ENCODE assay signal across 18 cellular contexts in genomic region chr5:6176294-6176693, GRCh38.
DNase-seq lines count a peak whose midpoint lies in the region; ATAC-seq and TF ChIP-seq lines count a peak whose summit lies in the region.
"Had no signal": no experiment of that assay in that cellular context is flagged by ENCODE, and none has a peak within 500 bp of the region (broad histone marks: within the 10 kb centered on the region; RNA-seq: fewer than 3 reads in every experiment).

No MANE protein-coding gene starts in this region.

- TF ChIP-seq CTCF in vagina (IDR thresholded peaks at IDR 0.05): no peak
- no peak for TF ChIP-seq CTCF in WTC11 (IDR thresholded peaks at IDR 0.05)

- no peaks in the 10 kb centered on the region for H3K36me3 Mint-ChIP-seq in WTC11
- no peaks in the 10 kb centered on the region for H3K36me3 Mint-ChIP-seq in effector memory CD8-positive, alpha-beta T cell (ENCODE audit: insufficient read depth)
- H3K36me3 Mint-ChIP-seq: CD8-positive, alpha-beta memory T cell had no signal

- POLR2A ChIA-PET in WTC11 (lab: Charles Lee): no interaction called here

- H3K27me3 ChIP-seq in vagina: no peaks in the 10 kb centered on the region
- H3K27me3 ChIP-seq: BLaER1, Peyer's patch had no signal

- H3K27ac Mint-ChIP-seq in WTC11: no peak overlapping the region
- no peak overlapping the region for H3K27ac Mint-ChIP-seq in effector memory CD8-positive, alpha-beta T cell
- H3K27ac Mint-ChIP-seq: CD8-positive, alpha-beta memory T cell had no signal

- no peaks in the 10 kb centered on the region for H3K36me3 ChIP-seq in vagina
- H3K36me3 ChIP-seq: BLaER1, Peyer's patch had no signal

- peaks cover 3% of the 10 kb centered on the region for H3K27me3 Mint-ChIP-seq in WTC11 (ENCODE audit: low read depth)
- H3K27me3 Mint-ChIP-seq in effector memory CD8-positive, alpha-beta T cell: peaks cover 0 to 21% of the 10 kb centered on the region in 2 donors
- H3K27me3 Mint-ChIP-seq: CD8-positive, alpha-beta memory T cell had no signal

- H3K9me3 ChIP-seq in vagina: no peaks in the 10 kb centered on the region
- H3K9me3 ChIP-seq: BLaER1, Peyer's patch had no signal

- no peak for TF ChIP-seq POLR2A in vagina (IDR thresholded peaks at IDR 0.05)

- ATAC-seq in HG03095 (IDR thresholded peaks at IDR 0.05; ENCODE audit: unreplicated experiment): no peak
- ATAC-seq in WTC11: no peak
- no peak for ATAC-seq in effector memory CD8-positive, alpha-beta T cell (replicated peaks)

- H3K4me3 ChIP-seq in vagina: no peak overlapping the region
- H3K4me3 ChIP-seq: BLaER1, Peyer's patch had no signal

- no peak overlapping the region for H3K27ac ChIP-seq in vagina
- H3K27ac ChIP-seq: BLaER1, Peyer's patch had no signal

- intact Hi-C loops in vagina (cut with DNase I): no loop called here

- DNase-seq in NCI-H345 (lab: John Stamatoyannopoulos, UW) (peak; percentile 42), NCI-H345 treated with DMSO at 0.1 percent for 48 hours (lab: John Stamatoyannopoulos, UW; ENCODE audit: unreplicated experiment) (no peak), NCI-H774 (lab: John Stamatoyannopoulos, UW) (peak; percentile 58), cerebellar cortex (ENCODE audit: low spot score) (peak; percentile 56), vagina (ENCODE audit: extremely low spot score in 2 of 2) (peak; percentile 58 to 62), WTC11 (ENCODE audit: low spot score) (no peak)
- no peak for DNase-seq in effector memory CD8-positive, alpha-beta T cell
- DNase-seq: 8988T; CD8-positive, alpha-beta memory T cell; EL; H7; NCI-H1436; NCI-H2081 treated with DMSO at 0.1 percent for 48 hours; Peyer's patch; SHP77 treated with DMSO at 0.1 percent for 48 hours; T-helper 2 cell had no signal

- H3K4me1 Mint-ChIP-seq in WTC11: peaks cover 3% of the 10 kb centered on the region; the same call in 1 of the 2 replicates
- no peaks in the 10 kb centered on the region for H3K4me1 Mint-ChIP-seq in effector memory CD8-positive, alpha-beta T cell (ENCODE audit: low read depth in 2 of 2)
- H3K4me1 Mint-ChIP-seq: CD8-positive, alpha-beta memory T cell had no signal

- no peak overlapping the region for H3K4me3 Mint-ChIP-seq in WTC11
- H3K4me3 Mint-ChIP-seq in effector memory CD8-positive, alpha-beta T cell: no peak overlapping the region
- H3K4me3 Mint-ChIP-seq: CD8-positive, alpha-beta memory T cell had no signal

- CTCF ChIA-PET in WTC11 (lab: Charles Lee): no interaction called here

- peaks cover 10% of the 10 kb centered on the region for H3K9me3 Mint-ChIP-seq in WTC11
- H3K9me3 Mint-ChIP-seq in effector memory CD8-positive, alpha-beta T cell: peaks cover 3 to 11% of the 10 kb centered on the region in 2 donors

- no peaks in the 10 kb centered on the region for H3K4me1 ChIP-seq in vagina
- H3K4me1 ChIP-seq: BLaER1, Peyer's patch had no signal

TF ChIP-seq in WTC11, 78 proteins besides CTCF, POLR2A, EP300 and RAD21 (continues in another document):
- TF ChIP-seq, protein P1, sequence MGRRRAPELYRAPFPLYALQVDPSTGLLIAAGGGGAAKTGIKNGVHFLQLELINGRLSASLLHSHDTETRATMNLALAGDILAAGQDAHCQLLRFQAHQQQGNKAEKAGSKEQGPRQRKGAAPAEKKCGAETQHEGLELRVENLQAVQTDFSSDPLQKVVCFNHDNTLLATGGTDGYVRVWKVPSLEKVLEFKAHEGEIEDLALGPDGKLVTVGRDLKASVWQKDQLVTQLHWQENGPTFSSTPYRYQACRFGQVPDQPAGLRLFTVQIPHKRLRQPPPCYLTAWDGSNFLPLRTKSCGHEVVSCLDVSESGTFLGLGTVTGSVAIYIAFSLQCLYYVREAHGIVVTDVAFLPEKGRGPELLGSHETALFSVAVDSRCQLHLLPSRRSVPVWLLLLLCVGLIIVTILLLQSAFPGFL (CRISPR knock-in tag; IDR thresholded peaks at IDR 0.05; ENCODE audit: borderline replicate concordance): no peak
- TF ChIP-seq EMX1 (CRISPR knock-in tag; IDR thresholded peaks at IDR 0.05): no peak
- TF ChIP-seq, protein P2, sequence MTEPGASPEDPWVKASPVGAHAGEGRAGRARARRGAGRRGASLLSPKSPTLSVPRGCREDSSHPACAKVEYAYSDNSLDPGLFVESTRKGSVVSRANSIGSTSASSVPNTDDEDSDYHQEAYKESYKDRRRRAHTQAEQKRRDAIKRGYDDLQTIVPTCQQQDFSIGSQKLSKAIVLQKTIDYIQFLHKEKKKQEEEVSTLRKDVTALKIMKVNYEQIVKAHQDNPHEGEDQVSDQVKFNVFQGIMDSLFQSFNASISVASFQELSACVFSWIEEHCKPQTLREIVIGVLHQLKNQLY (CRISPR knock-in tag; IDR thresholded peaks at IDR 0.05): no peak
- no peak for TF ChIP-seq MXD4 (CRISPR knock-in tag; IDR thresholded peaks at IDR 0.05; ENCODE audit: borderline replicate concordance)
- TF ChIP-seq KAT7 (CRISPR knock-in tag; IDR thresholded peaks at IDR 0.05; ENCODE audit: borderline replicate concordance): no peak
- TF ChIP-seq ATF3 (CRISPR knock-in tag; conservative IDR thresholded peaks at IDR 0.05): no peak
- no peak for TF ChIP-seq NR3C1 (CRISPR knock-in tag; conservative IDR thresholded peaks at IDR 0.05; ENCODE audit: low read depth)
- TF ChIP-seq, protein P3, sequence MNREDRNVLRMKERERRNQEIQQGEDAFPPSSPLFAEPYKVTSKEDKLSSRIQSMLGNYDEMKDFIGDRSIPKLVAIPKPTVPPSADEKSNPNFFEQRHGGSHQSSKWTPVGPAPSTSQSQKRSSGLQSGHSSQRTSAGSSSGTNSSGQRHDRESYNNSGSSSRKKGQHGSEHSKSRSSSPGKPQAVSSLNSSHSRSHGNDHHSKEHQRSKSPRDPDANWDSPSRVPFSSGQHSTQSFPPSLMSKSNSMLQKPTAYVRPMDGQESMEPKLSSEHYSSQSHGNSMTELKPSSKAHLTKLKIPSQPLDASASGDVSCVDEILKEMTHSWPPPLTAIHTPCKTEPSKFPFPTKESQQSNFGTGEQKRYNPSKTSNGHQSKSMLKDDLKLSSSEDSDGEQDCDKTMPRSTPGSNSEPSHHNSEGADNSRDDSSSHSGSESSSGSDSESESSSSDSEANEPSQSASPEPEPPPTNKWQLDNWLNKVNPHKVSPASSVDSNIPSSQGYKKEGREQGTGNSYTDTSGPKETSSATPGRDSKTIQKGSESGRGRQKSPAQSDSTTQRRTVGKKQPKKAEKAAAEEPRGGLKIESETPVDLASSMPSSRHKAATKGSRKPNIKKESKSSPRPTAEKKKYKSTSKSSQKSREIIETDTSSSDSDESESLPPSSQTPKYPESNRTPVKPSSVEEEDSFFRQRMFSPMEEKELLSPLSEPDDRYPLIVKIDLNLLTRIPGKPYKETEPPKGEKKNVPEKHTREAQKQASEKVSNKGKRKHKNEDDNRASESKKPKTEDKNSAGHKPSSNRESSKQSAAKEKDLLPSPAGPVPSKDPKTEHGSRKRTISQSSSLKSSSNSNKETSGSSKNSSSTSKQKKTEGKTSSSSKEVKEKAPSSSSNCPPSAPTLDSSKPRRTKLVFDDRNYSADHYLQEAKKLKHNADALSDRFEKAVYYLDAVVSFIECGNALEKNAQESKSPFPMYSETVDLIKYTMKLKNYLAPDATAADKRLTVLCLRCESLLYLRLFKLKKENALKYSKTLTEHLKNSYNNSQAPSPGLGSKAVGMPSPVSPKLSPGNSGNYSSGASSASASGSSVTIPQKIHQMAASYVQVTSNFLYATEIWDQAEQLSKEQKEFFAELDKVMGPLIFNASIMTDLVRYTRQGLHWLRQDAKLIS (CRISPR knock-in tag; IDR thresholded peaks at IDR 0.05; ENCODE audit: borderline replicate concordance): no peak
- TF ChIP-seq, protein P4, sequence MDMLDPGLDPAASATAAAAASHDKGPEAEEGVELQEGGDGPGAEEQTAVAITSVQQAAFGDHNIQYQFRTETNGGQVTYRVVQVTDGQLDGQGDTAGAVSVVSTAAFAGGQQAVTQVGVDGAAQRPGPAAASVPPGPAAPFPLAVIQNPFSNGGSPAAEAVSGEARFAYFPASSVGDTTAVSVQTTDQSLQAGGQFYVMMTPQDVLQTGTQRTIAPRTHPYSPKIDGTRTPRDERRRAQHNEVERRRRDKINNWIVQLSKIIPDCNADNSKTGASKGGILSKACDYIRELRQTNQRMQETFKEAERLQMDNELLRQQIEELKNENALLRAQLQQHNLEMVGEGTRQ (CRISPR knock-in tag; IDR thresholded peaks at IDR 0.05): no peak
- TF ChIP-seq E2F1 (CRISPR knock-in tag; IDR thresholded peaks at IDR 0.05): no peak
- TF ChIP-seq ZBTB43 (CRISPR knock-in tag; IDR thresholded peaks at IDR 0.05): no peak
- no peak for TF ChIP-seq NFE2L1 (CRISPR knock-in tag; IDR thresholded peaks at IDR 0.05)

Comparison
In these comparisons a context has a peak if more than half of its experiments do, and no peak if none do; other contexts are left out.
1. DNase-seq: peak in NCI-H345 (single experiment), NCI-H774 (single experiment), cerebellar cortex (single experiment) and vagina (2 of 2); none in NCI-H345 treated with DMSO at 0.1 percent for 48 hours (single experiment), WTC11 (single experiment) and effector memory CD8-positive, alpha-beta T cell (0 of 3).